ENCODE assay signal across 8 cellular contexts in the genomic region with DNA sequence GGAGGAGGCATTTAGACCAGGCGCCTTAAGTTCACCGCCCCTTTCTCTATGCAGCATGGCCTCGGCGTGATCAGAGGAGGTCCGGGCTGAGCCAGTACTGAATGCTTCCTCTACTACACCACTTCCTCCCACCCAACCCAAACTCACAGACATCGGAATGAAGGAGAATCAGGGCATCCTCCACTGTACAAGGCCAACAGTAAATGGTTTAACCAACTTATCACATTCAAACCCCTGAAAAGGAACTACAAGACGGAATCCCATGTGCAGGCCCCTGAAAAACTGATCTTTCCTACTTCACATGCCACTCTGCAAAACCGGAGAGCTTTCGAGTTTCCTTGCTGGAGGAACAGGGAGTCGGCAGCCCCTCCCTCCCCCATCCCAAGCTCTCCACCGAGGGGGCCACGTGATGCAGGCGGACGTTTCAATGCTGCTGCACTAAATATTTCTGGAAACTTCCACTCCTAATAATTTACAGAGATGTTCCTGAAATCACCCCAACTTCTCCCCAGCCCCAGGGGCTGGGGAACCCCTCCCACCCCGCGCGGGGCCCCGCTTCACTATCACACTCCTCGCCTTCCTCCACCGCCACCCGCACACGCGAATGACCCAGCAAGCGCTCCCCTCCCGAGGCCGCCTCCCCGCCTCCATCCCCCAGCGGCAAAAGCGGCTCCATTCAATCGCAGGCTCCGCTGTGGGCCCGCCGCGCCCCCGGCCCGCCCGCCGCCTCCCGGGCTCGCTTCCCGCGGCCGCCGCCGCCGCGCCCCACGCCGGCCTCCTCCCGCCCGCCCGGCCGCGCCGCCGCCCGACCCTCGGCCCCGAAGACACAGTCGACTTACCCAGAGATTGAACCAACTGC. TPM values are rescaled to one million over a fixed set of nuclear protein-coding genes. Genes with fewer than 3 reads are reported as not detected.
DNase-seq lines count a peak whose midpoint lies in the region; ATAC-seq and TF ChIP-seq lines count a peak whose summit lies in the region.

No MANE protein-coding gene starts in this region.

- H3K27ac Mint-ChIP-seq in WTC11, result peak overlapping the region; percentile 100
- H3K27ac Mint-ChIP-seq in immature natural killer cell, result peak overlapping the region; percentile 95 to 100 (median 100)

- H3K4me3 ChIP-seq in cardiac fibroblast (replicated peaks in 1 of 2; ENCODE audit: low read depth in 2 of 2, low read length in 2 of 2), result peak overlapping the region; percentile 89 to 92

- DNase-seq in 8988T (peak; percentile 46), NCI-H2107 (lab: John Stamatoyannopoulos, UW) (peak; percentile 49), WTC11 (ENCODE audit: low spot score) (peak; percentile 83), cardiac fibroblast (ENCODE audit: low read depth in 2 of 2) (peak; percentile 92 to 93), immature natural killer cell (peak; percentile 80 to 83 (median 83)), smooth muscle cell of the brain vasculature (ENCODE audit: low read depth, low spot score) (peak; percentile 71)

- CTCF ChIA-PET in WTC11 (lab: Charles Lee), result interaction anchor here (1.2 kb wide), 1 partner anchor 99 kb away, joined by 3 read pairs; no protein-coding TSS in a partner anchor

- POLR2A ChIA-PET in WTC11 (lab: Charles Lee), result interaction anchor here (0.5 to 2.7 kb wide), 4 partner anchors 39 to 304 kb away, joined by 3 to 16 read pairs (median 4); no protein-coding TSS in a partner anchor

- TF ChIP-seq CTCF in WTC11 (IDR thresholded peaks at IDR 0.05) (no peak), cardiac fibroblast (IDR thresholded peaks at IDR 0.05; ENCODE audit: low read depth, low read length) (no peak)

- H3K4me3 Mint-ChIP-seq in WTC11 (peak overlapping the region; percentile 99), immature natural killer cell (peak overlapping the region; percentile 95 to 100 (median 99))

- H3K27me3 Mint-ChIP-seq in WTC11 (ENCODE audit: low read depth) (no peaks in the 10 kb centered on the region; the same call in 1 of the 2 replicates), immature natural killer cell (ENCODE audit: low read depth in 3 of 3) (peaks cover 12 to 16% (median 16%) of the 10 kb centered on the region in 3 donors)

- H3K4me1 Mint-ChIP-seq in WTC11 (peaks cover 42% of the 10 kb centered on the region), immature natural killer cell (peaks cover 36 to 48% of the 10 kb centered on the region in 2 donors)

- peak; percentile 39 for ATAC-seq in GM18519 (IDR thresholded peaks at IDR 0.05; ENCODE audit: low FRiP score, unreplicated experiment)
- ATAC-seq in HG03045 (IDR thresholded peaks at IDR 0.05; ENCODE audit: unreplicated experiment), result peak; percentile 53
- ATAC-seq in WTC11, result peak; percentile 50

- H3K36me3 Mint-ChIP-seq in WTC11 (peaks cover 34% of the 10 kb centered on the region), immature natural killer cell (no peaks in the 10 kb centered on the region)

- no peaks in the 10 kb centered on the region for H3K9me3 Mint-ChIP-seq in WTC11
- no peaks in the 10 kb centered on the region for H3K9me3 Mint-ChIP-seq in immature natural killer cell

TF ChIP-seq in WTC11, 78 proteins besides CTCF, POLR2A, EP300 and RAD21 (continues in another document):
- TF ChIP-seq, protein P1, sequence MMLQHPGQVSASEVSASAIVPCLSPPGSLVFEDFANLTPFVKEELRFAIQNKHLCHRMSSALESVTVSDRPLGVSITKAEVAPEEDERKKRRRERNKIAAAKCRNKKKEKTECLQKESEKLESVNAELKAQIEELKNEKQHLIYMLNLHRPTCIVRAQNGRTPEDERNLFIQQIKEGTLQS (CRISPR knock-in tag; conservative IDR thresholded peaks at IDR 0.05), result no peak
- TF ChIP-seq ZNF423 (CRISPR knock-in tag; IDR thresholded peaks at IDR 0.05) (no peak), NFYB (CRISPR knock-in tag; conservative IDR thresholded peaks at IDR 0.05; ENCODE audit: low read depth) (no peak), TEAD4 (CRISPR knock-in tag; IDR thresholded peaks at IDR 0.05) (no peak)
- TF ChIP-seq, protein P2, sequence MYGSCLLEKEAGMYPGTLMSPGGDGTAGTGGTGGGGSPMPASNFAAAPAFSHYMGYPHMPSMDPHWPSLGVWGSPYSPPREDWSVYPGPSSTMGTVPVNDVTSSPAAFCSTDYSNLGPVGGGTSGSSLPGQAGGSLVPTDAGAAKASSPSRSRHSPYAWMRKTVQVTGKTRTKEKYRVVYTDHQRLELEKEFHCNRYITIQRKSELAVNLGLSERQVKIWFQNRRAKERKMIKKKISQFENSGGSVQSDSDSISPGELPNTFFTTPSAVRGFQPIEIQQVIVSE (CRISPR knock-in tag; IDR thresholded peaks at IDR 0.05; ENCODE audit: borderline replicate concordance), result no peak
- TF ChIP-seq, protein P3, sequence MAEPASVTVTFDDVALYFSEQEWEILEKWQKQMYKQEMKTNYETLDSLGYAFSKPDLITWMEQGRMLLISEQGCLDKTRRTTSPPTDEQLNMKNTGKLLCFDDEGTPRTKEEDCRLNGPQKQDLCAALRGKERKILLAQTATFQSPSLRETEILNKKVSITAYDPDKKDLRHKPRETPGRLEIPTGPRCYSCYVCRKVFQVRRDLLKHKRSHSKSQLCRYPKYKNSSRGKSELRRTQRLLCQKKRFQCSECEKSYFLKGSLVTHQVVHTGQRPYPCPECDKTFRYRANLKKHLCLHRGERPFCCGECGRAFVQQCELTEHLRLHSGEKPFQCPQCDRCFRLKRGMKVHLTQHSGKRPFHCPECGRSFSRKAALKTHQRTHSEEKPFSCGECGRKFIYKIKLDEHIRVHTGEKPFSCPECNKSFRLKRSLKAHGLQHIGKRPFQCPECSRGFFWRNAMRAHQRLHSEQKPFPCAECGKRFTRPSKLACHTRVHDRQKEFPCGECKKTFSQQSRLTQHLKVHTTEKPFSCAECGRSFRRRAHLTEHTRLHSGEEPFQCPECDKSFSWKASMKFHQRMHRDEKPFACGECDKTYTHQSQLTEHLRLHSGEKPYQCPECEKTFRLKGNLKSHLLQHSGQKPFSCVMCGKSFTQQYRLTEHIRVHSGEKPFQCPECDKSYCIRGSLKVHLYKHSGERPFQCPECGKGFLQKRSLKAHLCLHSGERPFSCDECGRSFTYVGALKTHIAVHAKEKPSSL (CRISPR knock-in tag; conservative IDR thresholded peaks at IDR 0.05), result no peak
- TF ChIP-seq, protein P4, sequence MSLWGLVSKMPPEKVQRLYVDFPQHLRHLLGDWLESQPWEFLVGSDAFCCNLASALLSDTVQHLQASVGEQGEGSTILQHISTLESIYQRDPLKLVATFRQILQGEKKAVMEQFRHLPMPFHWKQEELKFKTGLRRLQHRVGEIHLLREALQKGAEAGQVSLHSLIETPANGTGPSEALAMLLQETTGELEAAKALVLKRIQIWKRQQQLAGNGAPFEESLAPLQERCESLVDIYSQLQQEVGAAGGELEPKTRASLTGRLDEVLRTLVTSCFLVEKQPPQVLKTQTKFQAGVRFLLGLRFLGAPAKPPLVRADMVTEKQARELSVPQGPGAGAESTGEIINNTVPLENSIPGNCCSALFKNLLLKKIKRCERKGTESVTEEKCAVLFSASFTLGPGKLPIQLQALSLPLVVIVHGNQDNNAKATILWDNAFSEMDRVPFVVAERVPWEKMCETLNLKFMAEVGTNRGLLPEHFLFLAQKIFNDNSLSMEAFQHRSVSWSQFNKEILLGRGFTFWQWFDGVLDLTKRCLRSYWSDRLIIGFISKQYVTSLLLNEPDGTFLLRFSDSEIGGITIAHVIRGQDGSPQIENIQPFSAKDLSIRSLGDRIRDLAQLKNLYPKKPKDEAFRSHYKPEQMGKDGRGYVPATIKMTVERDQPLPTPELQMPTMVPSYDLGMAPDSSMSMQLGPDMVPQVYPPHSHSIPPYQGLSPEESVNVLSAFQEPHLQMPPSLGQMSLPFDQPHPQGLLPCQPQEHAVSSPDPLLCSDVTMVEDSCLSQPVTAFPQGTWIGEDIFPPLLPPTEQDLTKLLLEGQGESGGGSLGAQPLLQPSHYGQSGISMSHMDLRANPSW (CRISPR knock-in tag; conservative IDR thresholded peaks at IDR 0.05; ENCODE audit: low read depth), result no peak
- TF ChIP-seq, protein P5, sequence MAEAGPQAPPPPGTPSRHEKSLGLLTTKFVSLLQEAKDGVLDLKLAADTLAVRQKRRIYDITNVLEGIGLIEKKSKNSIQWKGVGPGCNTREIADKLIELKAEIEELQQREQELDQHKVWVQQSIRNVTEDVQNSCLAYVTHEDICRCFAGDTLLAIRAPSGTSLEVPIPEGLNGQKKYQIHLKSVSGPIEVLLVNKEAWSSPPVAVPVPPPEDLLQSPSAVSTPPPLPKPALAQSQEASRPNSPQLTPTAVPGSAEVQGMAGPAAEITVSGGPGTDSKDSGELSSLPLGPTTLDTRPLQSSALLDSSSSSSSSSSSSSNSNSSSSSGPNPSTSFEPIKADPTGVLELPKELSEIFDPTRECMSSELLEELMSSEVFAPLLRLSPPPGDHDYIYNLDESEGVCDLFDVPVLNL (CRISPR knock-in tag; IDR thresholded peaks at IDR 0.05; ENCODE audit: borderline replicate concordance, low read depth), result no peak
- TF ChIP-seq, protein P6, sequence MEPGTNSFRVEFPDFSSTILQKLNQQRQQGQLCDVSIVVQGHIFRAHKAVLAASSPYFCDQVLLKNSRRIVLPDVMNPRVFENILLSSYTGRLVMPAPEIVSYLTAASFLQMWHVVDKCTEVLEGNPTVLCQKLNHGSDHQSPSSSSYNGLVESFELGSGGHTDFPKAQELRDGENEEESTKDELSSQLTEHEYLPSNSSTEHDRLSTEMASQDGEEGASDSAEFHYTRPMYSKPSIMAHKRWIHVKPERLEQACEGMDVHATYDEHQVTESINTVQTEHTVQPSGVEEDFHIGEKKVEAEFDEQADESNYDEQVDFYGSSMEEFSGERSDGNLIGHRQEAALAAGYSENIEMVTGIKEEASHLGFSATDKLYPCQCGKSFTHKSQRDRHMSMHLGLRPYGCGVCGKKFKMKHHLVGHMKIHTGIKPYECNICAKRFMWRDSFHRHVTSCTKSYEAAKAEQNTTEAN (CRISPR knock-in tag; IDR thresholded peaks at IDR 0.05), result no peak
- TF ChIP-seq, protein P7, sequence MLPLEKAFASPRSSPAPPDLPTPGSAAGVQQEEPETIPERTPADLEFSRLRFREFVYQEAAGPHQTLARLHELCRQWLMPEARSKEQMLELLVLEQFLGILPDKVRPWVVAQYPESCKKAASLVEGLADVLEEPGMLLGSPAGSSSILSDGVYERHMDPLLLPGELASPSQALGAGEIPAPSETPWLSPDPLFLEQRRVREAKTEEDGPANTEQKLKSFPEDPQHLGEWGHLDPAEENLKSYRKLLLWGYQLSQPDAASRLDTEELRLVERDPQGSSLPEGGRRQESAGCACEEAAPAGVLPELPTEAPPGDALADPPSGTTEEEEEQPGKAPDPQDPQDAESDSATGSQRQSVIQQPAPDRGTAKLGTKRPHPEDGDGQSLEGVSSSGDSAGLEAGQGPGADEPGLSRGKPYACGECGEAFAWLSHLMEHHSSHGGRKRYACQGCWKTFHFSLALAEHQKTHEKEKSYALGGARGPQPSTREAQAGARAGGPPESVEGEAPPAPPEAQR (CRISPR knock-in tag; IDR thresholded peaks at IDR 0.05), result no peak

RNA-seq across cellular contexts. Expression of a gene that starts 1.2 kb away (rescaled TPM):
- total RNA-seq in WTC11 (2021), result 258 to 272 TPM (median 260 TPM) in 3 replicates
- polyA plus RNA-seq in immature natural killer cell, result 10 to 100 TPM; 19.7 to 44.4 (median 19.9) TPM

Comparison
In these comparisons a context has a peak if more than half of its experiments do, and no peak if none do; other contexts are left out.
1. Peak in every context shown above with its lines: DNase-seq, ATAC-seq and H3K4me3 ChIP-seq.